16 cellular contexts compared by ENCODE assay signal in the genomic region with DNA sequence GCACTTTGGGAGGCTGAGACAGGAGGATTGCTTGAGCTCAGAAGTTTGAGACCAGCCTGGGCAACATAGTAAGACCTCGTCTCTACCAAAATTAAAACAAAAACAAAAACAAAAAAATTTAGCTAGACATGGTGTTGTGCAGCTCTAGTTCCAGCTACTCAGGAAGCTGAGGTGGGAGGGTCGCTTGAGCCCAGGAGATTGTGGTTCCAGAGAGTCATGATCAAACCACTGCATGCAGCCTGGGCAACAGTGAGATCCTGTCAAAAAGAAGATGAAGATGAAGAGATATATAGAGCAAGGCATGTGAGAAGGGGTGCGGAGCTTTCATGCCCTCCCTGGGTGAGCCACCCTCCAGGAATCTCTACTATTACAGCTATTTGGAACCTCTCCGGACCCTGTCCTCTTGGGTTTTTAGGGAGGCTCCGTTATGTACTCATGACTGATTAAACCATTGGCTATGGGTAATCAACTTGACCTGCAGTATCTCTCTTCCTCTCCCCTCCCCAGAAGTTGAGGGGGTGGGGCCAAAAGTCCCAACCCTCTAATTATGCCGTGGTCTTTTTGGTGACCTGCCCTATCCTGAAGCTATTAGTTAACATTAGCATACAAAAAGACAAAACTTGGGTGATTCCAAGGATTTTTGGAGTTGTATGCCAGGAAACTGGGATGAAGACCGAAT. TPM values are rescaled to one million over a fixed set of nuclear protein-coding genes. Genes with fewer than 3 reads are reported as not detected.
A peak's percentile ranks its signal among the peaks of the same experiment; 100 is the strongest.
DNase-seq lines count a peak whose midpoint lies in the region; ATAC-seq and TF ChIP-seq lines count a peak whose summit lies in the region.
"Had no signal": no experiment of that assay in that cellular context is flagged by ENCODE, and none has a peak within 500 bp of the region (broad histone marks: within the 10 kb centered on the region; RNA-seq: fewer than 3 reads in every experiment).

No MANE protein-coding gene starts in this region.

- no peaks in the 10 kb centered on the region for H3K9me3 Mint-ChIP-seq in activated CD8-positive, alpha-beta T cell treated with anti-CD3 and anti-CD28 coated beads for 36 hours
- H3K9me3 Mint-ChIP-seq: mesothelial cell of epicardium had no signal

- TF ChIP-seq POLR2A in suprapubic skin (IDR thresholded peaks at IDR 0.05): no peak

- peak overlapping the region; percentile 12 for H2AFZ ChIP-seq in ACC112 (ENCODE audit: low read length, unreplicated experiment)
- H2AFZ ChIP-seq: parathyroid adenoma had no signal

- DNase-seq in ELR (ENCODE audit: low read depth) (peak; percentile 59), fibroblast of gingiva (ENCODE audit: low read depth) (peak; percentile 17), suprapubic skin (ENCODE audit: low spot score in 2 of 2) (no peak)
- DNase-seq in activated CD8-positive, alpha-beta T cell treated with anti-CD3 and anti-CD28 coated beads for 36 hours: peak; percentile 18
- DNase-seq: DMS53, NCI-H2029, NCI-H748 treated with DMSO at 0.1 percent for 48 hours, testis had no signal

- POLR2A ChIA-PET in activated CD8-positive, alpha-beta T cell treated with anti-CD3 and anti-CD28 coated beads for 36 hours (lab: Charles Lee): interaction anchor here (1.2 kb wide), 1 partner anchor 9 kb away, joined by 9 read pairs; the partner anchor contains the start of genes POLH and XPO5

- ATAC-seq in activated CD8-positive, alpha-beta T cell treated with anti-CD3 and anti-CD28 coated beads for 36 hours: peak; percentile 53
- ATAC-seq in GM21423 (IDR thresholded peaks at IDR 0.05; ENCODE audit: unreplicated experiment) (no peak), HG03039 (IDR thresholded peaks at IDR 0.05; ENCODE audit: unreplicated experiment) (no peak), GM18873 (IDR thresholded peaks at IDR 0.05; ENCODE audit: low FRiP score, unreplicated experiment) (no peak)

- no peaks in the 10 kb centered on the region for H3K27me3 Mint-ChIP-seq in activated CD8-positive, alpha-beta T cell treated with anti-CD3 and anti-CD28 coated beads for 36 hours
- H3K27me3 Mint-ChIP-seq: B cell had no signal

- peaks cover 41% of the 10 kb centered on the region for H3K36me3 ChIP-seq in ACC112 (ENCODE audit: insufficient read depth, low read length)
- peaks cover 45% of the 10 kb centered on the region for H3K36me3 ChIP-seq in suprapubic skin

- H3K27me3 ChIP-seq in ACC112 (ENCODE audit: insufficient read depth, low read length): no peaks in the 10 kb centered on the region
- H3K27me3 ChIP-seq in suprapubic skin: no peaks in the 10 kb centered on the region
- H3K27me3 ChIP-seq: testis had no signal

- no peak overlapping the region for H3K4me3 ChIP-seq in ACC112 (ENCODE audit: low read depth, low read length)
- no peak overlapping the region for H3K4me3 ChIP-seq in suprapubic skin
- H3K4me3 ChIP-seq: testis had no signal

- H3K36me3 Mint-ChIP-seq in activated CD8-positive, alpha-beta T cell treated with anti-CD3 and anti-CD28 coated beads for 36 hours (ENCODE audit: low read depth): peaks cover 50% of the 10 kb centered on the region

- peak overlapping the region; percentile 69 for H3K27ac ChIP-seq in ACC112 (ENCODE audit: low read depth, low read length)
- no peak overlapping the region for H3K27ac ChIP-seq in suprapubic skin
- H3K27ac ChIP-seq: parathyroid adenoma, testis had no signal

- H3K9me3 ChIP-seq in suprapubic skin: no peaks in the 10 kb centered on the region
- H3K9me3 ChIP-seq: testis had no signal

- H3K4me3 Mint-ChIP-seq in activated CD8-positive, alpha-beta T cell treated with anti-CD3 and anti-CD28 coated beads for 36 hours: no peak overlapping the region
- H3K4me3 Mint-ChIP-seq: B cell, mesothelial cell of epicardium had no signal

- no peak for TF ChIP-seq EP300 in suprapubic skin (IDR thresholded peaks at IDR 0.05)

- H3K27ac Mint-ChIP-seq in activated CD8-positive, alpha-beta T cell treated with anti-CD3 and anti-CD28 coated beads for 36 hours: peak overlapping the region; percentile 47
- H3K27ac Mint-ChIP-seq: B cell, mesothelial cell of epicardium had no signal

- WGBS in suprapubic skin: 85% methylated on average over 7 of the region's 7 CpGs

- intact Hi-C loops in activated CD8-positive, alpha-beta T cell treated with anti-CD3 and anti-CD28 coated beads for 36 hours (cut with micrococcal nuclease): no loop called here

- CTCF ChIA-PET in activated CD8-positive, alpha-beta T cell treated with anti-CD3 and anti-CD28 coated beads for 36 hours (lab: Charles Lee): interaction anchor here (4.5 kb wide), 1 partner anchor 23 kb away, joined by 26 read pairs; no protein-coding TSS in a partner anchor

- peaks cover 19% of the 10 kb centered on the region for H3K79me2 ChIP-seq in ACC112 (ENCODE audit: control insufficient read depth, insufficient read depth, low read length, unreplicated experiment)
- H3K79me2 ChIP-seq: parathyroid adenoma had no signal

- H3K4me1 Mint-ChIP-seq in activated CD8-positive, alpha-beta T cell treated with anti-CD3 and anti-CD28 coated beads for 36 hours (ENCODE audit: low read depth): peaks cover 25% of the 10 kb centered on the region
- H3K4me1 Mint-ChIP-seq: mesothelial cell of epicardium had no signal

- H3K4me1 ChIP-seq in ACC112 (ENCODE audit: control insufficient read depth, insufficient read depth, low read length, unreplicated experiment): peaks cover 34% of the 10 kb centered on the region
- no peaks in the 10 kb centered on the region for H3K4me1 ChIP-seq in suprapubic skin
- H3K4me1 ChIP-seq: parathyroid adenoma, testis had no signal

- TF ChIP-seq CTCF in activated CD8-positive, alpha-beta T cell treated with anti-CD3 and anti-CD28 coated beads for 36 hours (IDR thresholded peaks at IDR 0.05): no peak
- no peak for TF ChIP-seq CTCF in suprapubic skin (IDR thresholded peaks at IDR 0.05)

RNA-seq across cellular contexts. Expression of gene POLH, which starts 9.0 kb away (rescaled TPM):
- total RNA-seq in activated CD8-positive, alpha-beta T cell treated with anti-CD3 and anti-CD28 coated beads for 36 hours: 10 to 100 TPM; 37.9 to 42.1 TPM
- 10 to 100 TPM; 14.2 to 24.3 (median 17.0) TPM for total RNA-seq in suprapubic skin

RNA-seq across cellular contexts. Expression of gene XPO5, which starts 9.2 kb away (rescaled TPM):
- total RNA-seq in activated CD8-positive, alpha-beta T cell treated with anti-CD3 and anti-CD28 coated beads for 36 hours: 10 to 100 TPM; 92.3 to 92.6 TPM
- 10 to 100 TPM; 24.1 to 49.8 (median 29.0) TPM for total RNA-seq in suprapubic skin

RNA-seq across cellular contexts. Expression of gene GTPBP2, which starts 44.0 kb away (rescaled TPM):
- 10 to 100 TPM; 46.2 to 55.3 TPM for total RNA-seq in activated CD8-positive, alpha-beta T cell treated with anti-CD3 and anti-CD28 coated beads for 36 hours
- 10 to 100 TPM; 23.7 to 67.6 (median 31.5) TPM for total RNA-seq in suprapubic skin

RNA-seq across cellular contexts. Expression of gene MAD2L1BP, which starts 50.6 kb away (rescaled TPM):
- total RNA-seq in activated CD8-positive, alpha-beta T cell treated with anti-CD3 and anti-CD28 coated beads for 36 hours: 10 to 100 TPM; 29.0 to 31.7 TPM
- 10 to 100 TPM; 35.4 to 63.1 (median 49.7) TPM for total RNA-seq in suprapubic skin

RNA-seq across cellular contexts. Expression of gene RSPH9, which starts 59.8 kb away (rescaled TPM):
- under 1 TPM in 1 of 2 experiments, not detected in 1; 0.11 TPM for total RNA-seq in activated CD8-positive, alpha-beta T cell treated with anti-CD3 and anti-CD28 coated beads for 36 hours
- total RNA-seq in suprapubic skin: under 1 TPM in 2 of 4 donors, not detected in 2; 0.24 to 0.57 TPM
- total RNA-seq: B cell, MCF 10A had no signal

Comparison
In these comparisons a context has a peak if more than half of its experiments do, and no peak if none do; other contexts are left out.
1. DNase-seq: peak in ELR (single experiment), activated CD8-positive, alpha-beta T cell treated with anti-CD3 and anti-CD28 coated beads for 36 hours (single experiment) and fibroblast of gingiva (single experiment); none in suprapubic skin (0 of 2).